ENCODE assay signal across 7 cellular contexts in genomic region chr14:55026441-55026792, GRCh38. TPM values are rescaled to one million over a fixed set of nuclear protein-coding genes. Genes with fewer than 3 reads are reported as not detected.
DNase-seq lines count a peak whose midpoint lies in the region; ATAC-seq lines count a peak whose summit lies in the region.

No MANE protein-coding gene starts in this region.

- peak overlapping the region; percentile 83 for H3K4me3 ChIP-seq in iPS-18a (ENCODE audit: low read length)

- CTCF ChIA-PET in activated CD4-positive, alpha-beta memory T cell treated with anti-CD3 and anti-CD28 coated beads, Interleukin-2, amount 10 ng/mL, durations not matched to agents 7 days and 5 days (lab: Charles Lee) = interaction anchor here (0.8 to 3.0 kb wide), 12 partner anchors 9 to 461 kb away, joined by 3 to 41 read pairs (median 4); partner anchors contain the start of genes GCH1 and MAPK1IP1L

- H3K4me3 Mint-ChIP-seq in activated CD4-positive, alpha-beta memory T cell treated with anti-CD3 and anti-CD28 coated beads, Interleukin-2, amount 10 ng/mL, durations not matched to agents 7 days and 5 days = peak overlapping the region; percentile 88
- peak overlapping the region; percentile 84 to 94 for H3K4me3 Mint-ChIP-seq in stimulated activated naive CD8-positive, alpha-beta T cell treated with anti-CD3 and anti-CD28 coated beads, Interleukin-15, amount 100 ng/mL, for 72 hours

- peak overlapping the region; percentile 98 for H3K9ac ChIP-seq in iPS-18a (ENCODE audit: low read length)

- no peaks in the 10 kb centered on the region for H3K27me3 Mint-ChIP-seq in activated CD4-positive, alpha-beta memory T cell treated with anti-CD3 and anti-CD28 coated beads, Interleukin-2, amount 10 ng/mL, durations not matched to agents 7 days and 5 days
- H3K27me3 Mint-ChIP-seq in stimulated activated naive CD8-positive, alpha-beta T cell treated with anti-CD3 and anti-CD28 coated beads, Interleukin-15, amount 100 ng/mL, for 72 hours = no peaks in the 10 kb centered on the region

- H3K36me3 ChIP-seq in iPS-18a (ENCODE audit: control insufficient read depth, low read depth, low read length) = peaks cover 21% of the 10 kb centered on the region

- H3K27me3 ChIP-seq in iPS-18a (ENCODE audit: control insufficient read depth, insufficient read depth, low read length) = no peaks in the 10 kb centered on the region

- H3K4me1 ChIP-seq in iPS-18a (ENCODE audit: control insufficient read depth, low read depth, low read length) = peaks cover 28% of the 10 kb centered on the region

- H3K27ac ChIP-seq in iPS-18a (ENCODE audit: low read length) = peak overlapping the region; percentile 87

- H3K4me1 Mint-ChIP-seq in activated CD4-positive, alpha-beta memory T cell treated with anti-CD3 and anti-CD28 coated beads, Interleukin-2, amount 10 ng/mL, durations not matched to agents 7 days and 5 days = peaks cover 52% of the 10 kb centered on the region
- peaks cover 57% of the 10 kb centered on the region for H3K4me1 Mint-ChIP-seq in stimulated activated naive CD8-positive, alpha-beta T cell treated with anti-CD3 and anti-CD28 coated beads, Interleukin-15, amount 100 ng/mL, for 72 hours

- H3K9me3 Mint-ChIP-seq in activated CD4-positive, alpha-beta memory T cell treated with anti-CD3 and anti-CD28 coated beads, Interleukin-2, amount 10 ng/mL, durations not matched to agents 7 days and 5 days = no peaks in the 10 kb centered on the region
- H3K9me3 Mint-ChIP-seq in stimulated activated naive CD8-positive, alpha-beta T cell treated with anti-CD3 and anti-CD28 coated beads, Interleukin-15, amount 100 ng/mL, for 72 hours = no peaks in the 10 kb centered on the region

- ATAC-seq in HG03196 (IDR thresholded peaks at IDR 0.05; ENCODE audit: unreplicated experiment) = peak; percentile 1
- no peak for ATAC-seq in stimulated activated naive CD8-positive, alpha-beta T cell treated with anti-CD3 and anti-CD28 coated beads, Interleukin-15, amount 100 ng/mL, for 72 hours

- DNase-seq in activated CD4-positive, alpha-beta memory T cell treated with anti-CD3 and anti-CD28 coated beads, Interleukin-2, amount 10 ng/mL, durations not matched to agents 7 days and 5 days = no peak
- no peak for DNase-seq in stimulated activated naive CD8-positive, alpha-beta T cell treated with anti-CD3 and anti-CD28 coated beads, Interleukin-15, amount 100 ng/mL, for 72 hours
- DNase-seq in medulla oblongata (ENCODE audit: extremely low spot score) = no peak
- DNase-seq in NCI-H1105 treated with DMSO at 0.1 percent for 48 hours (lab: John Stamatoyannopoulos, UW) = no peak
- no peak for DNase-seq in SKM-1 (lab: John Stamatoyannopoulos, UW; ENCODE audit: unreplicated experiment)

- peak overlapping the region; percentile 88 for H3K27ac Mint-ChIP-seq in activated CD4-positive, alpha-beta memory T cell treated with anti-CD3 and anti-CD28 coated beads, Interleukin-2, amount 10 ng/mL, durations not matched to agents 7 days and 5 days
- H3K27ac Mint-ChIP-seq in stimulated activated naive CD8-positive, alpha-beta T cell treated with anti-CD3 and anti-CD28 coated beads, Interleukin-15, amount 100 ng/mL, for 72 hours = peak overlapping the region; percentile 98

- H3K9me3 ChIP-seq in iPS-18a (ENCODE audit: control insufficient read depth, low read depth, low read length) = no peaks in the 10 kb centered on the region

- POLR2A ChIA-PET in activated CD4-positive, alpha-beta memory T cell treated with anti-CD3 and anti-CD28 coated beads, Interleukin-2, amount 10 ng/mL, durations not matched to agents 7 days and 5 days (lab: Charles Lee) = interaction anchor here (0.7 to 6.4 kb wide), 40 partner anchors 8 to 460 kb away, joined by 3 to 153 read pairs (median 4); partner anchors contain the start of genes DLGAP5, FBXO34, GCH1 and LGALS3

- peaks cover 31% of the 10 kb centered on the region for H3K36me3 Mint-ChIP-seq in activated CD4-positive, alpha-beta memory T cell treated with anti-CD3 and anti-CD28 coated beads, Interleukin-2, amount 10 ng/mL, durations not matched to agents 7 days and 5 days (ENCODE audit: low read depth)

RNA-seq across cellular contexts. Expression of gene WDHD1, which starts 0.5 kb away (rescaled TPM):
- 10 to 100 TPM; 36.2 to 36.9 TPM for total RNA-seq in activated CD4-positive, alpha-beta memory T cell treated with anti-CD3 and anti-CD28 coated beads, Interleukin-2, amount 10 ng/mL, durations not matched to agents 7 days and 5 days

RNA-seq across cellular contexts. Expression of gene SOCS4, which starts 0.6 kb away (rescaled TPM):
- total RNA-seq in activated CD4-positive, alpha-beta memory T cell treated with anti-CD3 and anti-CD28 coated beads, Interleukin-2, amount 10 ng/mL, durations not matched to agents 7 days and 5 days = 10 to 100 TPM; 24.2 to 32.0 TPM

RNA-seq across cellular contexts. Expression of gene MAPK1IP1L, which starts 25.0 kb away (rescaled TPM):
- 100 to 1,000 TPM; 100 to 104 TPM for total RNA-seq in activated CD4-positive, alpha-beta memory T cell treated with anti-CD3 and anti-CD28 coated beads, Interleukin-2, amount 10 ng/mL, durations not matched to agents 7 days and 5 days
